ENCODE assay signal across 8 cellular contexts in genomic region chr16:30875881-30876791, GRCh38. TPM values are rescaled to one million over a fixed set of nuclear protein-coding genes. Genes with fewer than 3 reads are reported as not detected.
A peak's percentile ranks its signal among the peaks of the same experiment; 100 is the strongest.
DNase-seq lines count a peak whose midpoint lies in the region; ATAC-seq and TF ChIP-seq lines count a peak whose summit lies in the region.

No MANE protein-coding gene starts in this region.

- H3K79me1 ChIP-seq in mesendoderm (ENCODE audit: low read length) = peaks cover 4% of the 10 kb centered on the region

- TF ChIP-seq POLR2A in uterus (IDR thresholded peaks at IDR 0.05) = no peak

- H3K27me3 ChIP-seq in DOHH2 (ENCODE audit: control insufficient read depth, low read length) = no peaks in the 10 kb centered on the region
- no peaks in the 10 kb centered on the region for H3K27me3 ChIP-seq in mesendoderm (ENCODE audit: insufficient read depth, low read length, poor library complexity)
- H3K27me3 ChIP-seq in uterus = no peaks in the 10 kb centered on the region

- H3K4me1 ChIP-seq in DOHH2 (ENCODE audit: control insufficient read depth, low read length) = peaks cover 28% of the 10 kb centered on the region
- H3K4me1 ChIP-seq in mesendoderm (ENCODE audit: control insufficient read depth, low read depth, low read length) = peaks cover 7% of the 10 kb centered on the region
- peaks cover 10 to 12% of the 10 kb centered on the region in 2 donors for H3K4me1 ChIP-seq in uterus

- peak overlapping the region; percentile 99 for H3K9ac ChIP-seq in mesendoderm (ENCODE audit: low read length)

- H3K9me2 ChIP-seq in DOHH2 (replicated peaks; ENCODE audit: control insufficient read depth, low read length) = no peaks in the 10 kb centered on the region

- H4K5ac ChIP-seq in mesendoderm (ENCODE audit: low read length) = peak overlapping the region; percentile 5

- H3K4me2 ChIP-seq in DOHH2 (ENCODE audit: low read length) (peak overlapping the region; percentile 82), mesendoderm (ENCODE audit: low read length) (peak overlapping the region; percentile 71)

- intact Hi-C loops in uterus (cut with DNase I; ENCODE audit: low total_unique reads) = no loop called here

- CTCF ChIA-PET in RWPE1 (lab: Yijun Ruan, JAX) = interaction anchor here (0.7 to 2.8 kb wide), 3 partner anchors 26 to 62 kb away, joined by 3 to 13 read pairs (median 4); no protein-coding TSS in a partner anchor

- peak overlapping the region; percentile 98 for H3K4ac ChIP-seq in mesendoderm (ENCODE audit: low read depth, low read length)

- peak; percentile 25 for TF ChIP-seq CTCF in DOHH2 (IDR thresholded peaks at IDR 0.05; ENCODE audit: low read depth, low read length, poor library complexity, severe bottlenecking)
- no peak for TF ChIP-seq CTCF in RWPE1 (conservative IDR thresholded peaks at IDR 0.05; ENCODE audit: low read depth)
- TF ChIP-seq CTCF in uterus (IDR thresholded peaks at IDR 0.05) = no peak

- POLR2A ChIA-PET in RWPE1 (lab: Yijun Ruan, JAX; ENCODE audit: low non-redundant PET) = no interaction called here

- peaks cover 30% of the 10 kb centered on the region for H3K79me2 ChIP-seq in DOHH2 (ENCODE audit: control insufficient read depth, low read length)
- no peaks in the 10 kb centered on the region for H3K79me2 ChIP-seq in mesendoderm (ENCODE audit: control insufficient read depth, insufficient read depth, low read length)

- peak overlapping the region; percentile 84 for H3K18ac ChIP-seq in mesendoderm (ENCODE audit: low read length)

- H3K23ac ChIP-seq in mesendoderm (ENCODE audit: low read length) = peak overlapping the region; percentile 90

- peak overlapping the region; percentile 82 for H2AK5ac ChIP-seq in mesendoderm (ENCODE audit: low read length)

- peak overlapping the region; percentile 2 for H2BK5ac ChIP-seq in mesendoderm (ENCODE audit: low read length)

- ATAC-seq in HG03108 (IDR thresholded peaks at IDR 0.05; ENCODE audit: unreplicated experiment) (no peak), GM18861 (IDR thresholded peaks at IDR 0.05; ENCODE audit: unreplicated experiment) (no peak)

- H3K56ac ChIP-seq in mesendoderm (ENCODE audit: low read length) = peak overlapping the region; percentile 94

- no peaks in the 10 kb centered on the region for H3F3A ChIP-seq in DOHH2 (ENCODE audit: control insufficient read depth, insufficient read depth)

- peaks cover 11% of the 10 kb centered on the region for H3K36me3 ChIP-seq in DOHH2 (ENCODE audit: control insufficient read depth, low read length)
- H3K36me3 ChIP-seq in mesendoderm (ENCODE audit: control insufficient read depth, insufficient read depth, low read length) = peaks cover 3% of the 10 kb centered on the region
- H3K36me3 ChIP-seq in uterus = no peaks in the 10 kb centered on the region

- no peak overlapping the region for H2BK15ac ChIP-seq in mesendoderm (replicated peaks; ENCODE audit: low read depth)

- H3K4me3 ChIP-seq in DOHH2 (ENCODE audit: low read length) (peak overlapping the region; percentile 93), mesendoderm (ENCODE audit: low read length) (peak overlapping the region; percentile 71), uterus (peak overlapping the region; percentile 61 to 87)

- no CpG with 5 or more reads among the region's 11 CpGs for WGBS in mesendoderm (ENCODE audit: extremely low coverage, insufficient coverage, low lambda C conversion rate)

- H3K27ac ChIP-seq in DOHH2 (ENCODE audit: low read depth, low read length) (peak overlapping the region; percentile 54), RWPE1 (peak overlapping the region; percentile 88), caudate nucleus (ENCODE audit: low read depth, low read length) (peak overlapping the region; percentile 79), mesendoderm (ENCODE audit: low read depth, low read length) (peak overlapping the region; percentile 47), uterus (peak overlapping the region; percentile 78 to 86)

- no peaks in the 10 kb centered on the region for H4K20me1 ChIP-seq in DOHH2 (ENCODE audit: control insufficient read depth, insufficient read depth, low read depth, low read length)

- DNase-seq in HCEC 1CT (peak; percentile 7), RWPE1 (ENCODE audit: low spot score) (no peak), caudate nucleus (lab: John Stamatoyannopoulos, UW) (peak in 13 of 61 donors; percentile 4 to 55 (median 22)), mesendoderm (peak; percentile 73), uterus (no peak)

- H3K9me3 ChIP-seq in DOHH2 (ENCODE audit: control insufficient read depth, insufficient read depth, low read length) (no peaks in the 10 kb centered on the region), uterus (no peaks in the 10 kb centered on the region)

- no peak overlapping the region for H4K8ac ChIP-seq in mesendoderm (ENCODE audit: low read depth, low read length)

- H2BK120ac ChIP-seq in mesendoderm (ENCODE audit: low read depth, low read length) = no peak overlapping the region

RNA-seq across cellular contexts. Expression of gene BCL7C, which starts 17.7 kb away (rescaled TPM):
- polyA plus RNA-seq in mesendoderm (2013, experiment 1 of 2) = 24.5 TPM
- polyA plus RNA-seq in mesendoderm (2013, experiment 2 of 2) = 23.1 TPM
- total RNA-seq in uterus = 10 to 100 TPM; 16.5 to 44.8 (median 35.2) TPM

RNA-seq across cellular contexts. Expression of gene CTF1, which starts 20.3 kb away (rescaled TPM):
- 1.7 TPM for polyA plus RNA-seq in mesendoderm (2013, experiment 1 of 2)
- polyA plus RNA-seq in mesendoderm (2013, experiment 2 of 2) = 1.6 TPM
- total RNA-seq in uterus = 10 to 100 TPM in 2 of 4 donors, 1 to 10 TPM in 1, not detected in 1; 2.3 to 20.6 (median 13.8) TPM

RNA-seq across cellular contexts. Expression of gene FBXL19, which starts 47.2 kb away (rescaled TPM):
- 46.9 TPM for polyA plus RNA-seq in mesendoderm (2013, experiment 1 of 2)
- polyA plus RNA-seq in mesendoderm (2013, experiment 2 of 2) = 47.5 TPM
- total RNA-seq in uterus = 10 to 100 TPM in 3 of 4 donors, 1 to 10 TPM in 1; 3.8 to 25.4 (median 19.0) TPM

Comparison
In these comparisons a context has a peak if more than half of its experiments do, and no peak if none do; other contexts are left out.
1. DNase-seq: peak in HCEC 1CT (single experiment) and mesendoderm (single experiment); none in RWPE1 (single experiment) and uterus (0 of 2).
2. Peak in every context shown above with its lines, with median percentiles within 50 percentile points of each other: H3K27ac ChIP-seq and H3K4me3 ChIP-seq.